ENCODE assay signal across 19 cellular contexts in the genomic region with DNA sequence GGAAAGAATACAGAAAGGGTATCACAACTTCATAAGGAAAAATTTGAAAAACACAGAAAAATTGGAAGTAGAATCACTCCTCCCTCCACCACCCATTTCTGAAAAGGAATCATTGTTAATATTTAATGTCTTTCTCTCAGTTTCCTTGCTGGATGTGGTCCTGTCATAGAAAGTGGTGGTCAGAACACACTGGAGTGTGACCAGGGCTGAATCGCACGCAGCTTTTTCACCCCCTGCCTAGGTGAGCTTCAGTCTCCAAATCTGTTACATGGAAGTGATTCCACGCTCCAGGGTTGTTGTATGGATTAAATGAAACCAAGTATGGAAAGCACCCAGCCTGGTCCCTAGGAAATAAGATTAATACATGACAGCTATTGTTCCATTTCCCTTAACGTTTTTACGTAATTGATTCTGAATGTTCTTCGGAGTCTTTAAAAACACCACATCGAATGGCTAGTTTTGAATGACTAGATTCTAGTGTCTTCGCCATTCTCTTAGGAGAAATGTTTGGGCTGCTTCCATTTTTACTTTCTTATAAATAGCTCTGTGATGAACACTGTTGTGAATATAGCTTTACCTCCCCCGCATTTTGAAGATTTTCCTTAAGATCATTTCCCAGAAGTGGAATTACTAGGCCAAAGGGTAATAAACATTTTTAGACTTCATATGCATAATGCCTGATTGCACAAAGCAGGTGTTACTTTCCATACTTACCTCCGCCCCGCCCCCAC. TPM values are rescaled to one million over a fixed set of nuclear protein-coding genes. Genes with fewer than 3 reads are reported as not detected.
A peak's percentile ranks its signal among the peaks of the same experiment; 100 is the strongest.
DNase-seq lines count a peak whose midpoint lies in the region; ATAC-seq and TF ChIP-seq lines count a peak whose summit lies in the region.
"Had no signal": no experiment of that assay in that cellular context is flagged by ENCODE, and none has a peak within 500 bp of the region (broad histone marks: within the 10 kb centered on the region; RNA-seq: fewer than 3 reads in every experiment).

No MANE protein-coding gene starts in this region.

- dilution Hi-C loops in IMR-90 (cut with HindIII; ENCODE audit: low sequenced_read_pairs, unreplicated experiment), result no loop called here

- no peaks in the 10 kb centered on the region for H3K36me3 Mint-ChIP-seq in endothelial cell (ENCODE audit: low read depth, unreplicated experiment)
- H3K36me3 Mint-ChIP-seq in activated CD8-positive, alpha-beta T cell treated with anti-CD3 and anti-CD28 coated beads, Interleukin-2, amount 10 ng/mL, durations not matched to agents 7 days and 5 days (ENCODE audit: low read depth), result no peaks in the 10 kb centered on the region
- H3K36me3 Mint-ChIP-seq: natural killer cell had no signal

- peak overlapping the region; percentile 73 for H2BK5ac ChIP-seq in IMR-90 (ENCODE audit: low read depth, low read length, poor library complexity, severe bottlenecking)

- peak overlapping the region; percentile 74 for H4K91ac ChIP-seq in IMR-90 (ENCODE audit: insufficient read depth, low read depth, low read length)

- peak overlapping the region; percentile 85 for H3K4ac ChIP-seq in IMR-90 (ENCODE audit: low read depth, low read length)

- DNase-seq in IMR-90 (no peak), endothelial cell (ENCODE audit: low spot score) (no peak), omental fat pad (ENCODE audit: low spot score) (no peak), islet precursor cell (no peak), NCI-H1092 (lab: John Stamatoyannopoulos, UW) (no peak)
- DNase-seq in activated CD8-positive, alpha-beta T cell treated with anti-CD3 and anti-CD28 coated beads, Interleukin-2, amount 10 ng/mL, durations not matched to agents 7 days and 5 days, result no peak
- DNase-seq: activated CD4-positive, alpha-beta T cell treated with anti-CD3 and anti-CD28 coated beads, Interleukin-2, amount 50 U/mL, for 4 hours; activated naive CD4-positive, alpha-beta T cell; effector memory CD4-positive, alpha-beta T cell; natural killer cell; NCI-H1930; NCI-H524; posterior cingulate gyrus; stimulated activated naive CD4-positive, alpha-beta T cell had no signal

- H3K4me1 ChIP-seq in IMR-90 (ENCODE audit: control insufficient read depth, insufficient read depth, low read length), result peaks cover 17% of the 10 kb centered on the region
- H3K4me1 ChIP-seq: HAP-1 had no signal

- H3K36me3 ChIP-seq in IMR-90 (ENCODE audit: control insufficient read depth, insufficient read depth, low read length), result no peaks in the 10 kb centered on the region
- H3K36me3 ChIP-seq: HAP-1, tibial nerve had no signal

- H2BK20ac ChIP-seq in IMR-90 (ENCODE audit: low read depth, low read length), result peak overlapping the region; percentile 85

- peak overlapping the region; percentile 0; the same call in 1 of the 2 replicates for H4K5ac ChIP-seq in IMR-90 (ENCODE audit: low read depth, low read length)

- H3K4me1 Mint-ChIP-seq in endothelial cell (ENCODE audit: unreplicated experiment), result peaks cover 44% of the 10 kb centered on the region
- H3K4me1 Mint-ChIP-seq in activated CD8-positive, alpha-beta T cell treated with anti-CD3 and anti-CD28 coated beads, Interleukin-2, amount 10 ng/mL, durations not matched to agents 7 days and 5 days (ENCODE audit: low read depth), result peaks cover 9% of the 10 kb centered on the region

- no peaks in the 10 kb centered on the region for H3K9me3 ChIP-seq in IMR-90 (ENCODE audit: control insufficient read depth, insufficient read depth, low read length)
- H3K9me3 ChIP-seq: HAP-1, tibial nerve had no signal

- no peak overlapping the region for H2AK9ac ChIP-seq in IMR-90 (replicated peaks; ENCODE audit: low read depth, low read length, poor library complexity)

- H2AFZ ChIP-seq in IMR-90 (replicated peaks; ENCODE audit: low read length, poor library complexity), result peak overlapping the region; percentile 79

- in situ Hi-C loops in IMR-90 (cut with MboI; ENCODE audit: low sequenced_read_pairs), result no loop called here

- peaks cover 2% of the 10 kb centered on the region for H3K9me3 Mint-ChIP-seq in endothelial cell (ENCODE audit: unreplicated experiment)
- H3K9me3 Mint-ChIP-seq in activated CD8-positive, alpha-beta T cell treated with anti-CD3 and anti-CD28 coated beads, Interleukin-2, amount 10 ng/mL, durations not matched to agents 7 days and 5 days (ENCODE audit: insufficient read depth), result no peaks in the 10 kb centered on the region
- H3K9me3 Mint-ChIP-seq: natural killer cell had no signal

- peak overlapping the region; percentile 89 for H2BK120ac ChIP-seq in IMR-90 (ENCODE audit: low read depth, low read length)

- BruUV-seq in IMR-90 (replicated peaks; lab: Mats Ljungman, UMichigan), result no TSS peak

- TF ChIP-seq POLR2A in IMR-90 (IDR thresholded peaks at IDR 0.05; ENCODE audit: low read depth, low read length), result no peak

- H3K79me1 ChIP-seq in IMR-90 (ENCODE audit: low read depth in 1 of 2, low read length in 2 of 2), result peaks cover 0 to 16% of the 10 kb centered on the region in 2 experiments; a peak in 2 of 4 replicates

- intact Hi-C loops in IMR-90 (cut with micrococcal nuclease), result no loop called here

- CTCF ChIA-PET in IMR-90 (lab: Yijun Ruan, JAX), result interaction anchor here (0.8 to 1.3 kb wide), 2 partner anchors 60 to 161 kb away, joined by 3 to 4 read pairs; no protein-coding TSS in a partner anchor
- CTCF ChIA-PET in activated CD8-positive, alpha-beta T cell treated with anti-CD3 and anti-CD28 coated beads, Interleukin-2, amount 10 ng/mL, durations not matched to agents 7 days and 5 days (lab: Charles Lee), result interaction anchor here (1.2 kb wide), 1 partner anchor 60 kb away, joined by 3 read pairs; no protein-coding TSS in a partner anchor

- H3K4me3 ChIP-seq in IMR-90 (ENCODE audit: insufficient read depth, low read depth, low read length), result no peak overlapping the region
- H3K4me3 ChIP-seq: HAP-1, tibial nerve had no signal

- no peak overlapping the region for H3K4me3 Mint-ChIP-seq in endothelial cell (ENCODE audit: unreplicated experiment)
- no peak overlapping the region for H3K4me3 Mint-ChIP-seq in activated CD8-positive, alpha-beta T cell treated with anti-CD3 and anti-CD28 coated beads, Interleukin-2, amount 10 ng/mL, durations not matched to agents 7 days and 5 days
- H3K4me3 Mint-ChIP-seq: natural killer cell had no signal

- ATAC-seq in GM19395 (IDR thresholded peaks at IDR 0.05; ENCODE audit: unreplicated experiment) (peak; percentile 66), IMR-90 (ENCODE audit: low read depth) (no peak), omental fat pad (ENCODE audit: low FRiP score) (peak; percentile 40), HG03108 (IDR thresholded peaks at IDR 0.05; ENCODE audit: unreplicated experiment) (no peak)
- ATAC-seq in activated CD8-positive, alpha-beta T cell treated with anti-CD3 and anti-CD28 coated beads, Interleukin-2, amount 10 ng/mL, durations not matched to agents 7 days and 5 days, result no peak
- ATAC-seq: natural killer cell had no signal

- TF ChIP-seq CTCF in IMR-90 (conservative IDR thresholded peaks at IDR 0.05; ENCODE audit: low read depth, low read length) (no peak), endothelial cell (IDR thresholded peaks at IDR 0.05; ENCODE audit: unreplicated experiment) (no peak), omental fat pad (IDR thresholded peaks at IDR 0.05) (no peak)

- H2AK5ac ChIP-seq in IMR-90 (ENCODE audit: low read depth, low read length), result peak overlapping the region; percentile 93; the same call in 1 of the 2 replicates

- no peaks in the 10 kb centered on the region for H3K27me3 ChIP-seq in IMR-90 (ENCODE audit: control insufficient read depth, insufficient read depth, low read length)
- H3K27me3 ChIP-seq: tibial nerve had no signal

- peak overlapping the region; percentile 4 for H3K23ac ChIP-seq in IMR-90 (ENCODE audit: low read depth, low read length)

- WGBS in IMR-90 (ENCODE audit: extremely low coverage in 2 of 2, insufficient read length in 1 of 2), 2 experiments, result 65% methylated on average over 2 of the region's 11 CpGs; no CpG with 5 or more reads in 1 of the 2 experiments

- H3K27me3 Mint-ChIP-seq in endothelial cell (ENCODE audit: unreplicated experiment), result peaks cover 2% of the 10 kb centered on the region
- peaks cover 11% of the 10 kb centered on the region for H3K27me3 Mint-ChIP-seq in activated CD8-positive, alpha-beta T cell treated with anti-CD3 and anti-CD28 coated beads, Interleukin-2, amount 10 ng/mL, durations not matched to agents 7 days and 5 days (ENCODE audit: low read depth)

- H3K9me1 ChIP-seq in IMR-90 (ENCODE audit: insufficient read depth, low read length), result peaks cover 13% of the 10 kb centered on the region

- no peak overlapping the region; the same call in 1 of the 2 replicates for H3K4me2 ChIP-seq in IMR-90 (ENCODE audit: low read depth, low read length)
- H3K4me2 ChIP-seq: KMS-11 had no signal

- no peak overlapping the region; the same call in 1 of the 2 replicates for H3K27ac ChIP-seq in IMR-90 (ENCODE audit: insufficient read depth, low read length)
- H3K27ac ChIP-seq: KMS-11, tibial nerve had no signal

- H3K9ac ChIP-seq in IMR-90 (ENCODE audit: low read depth, low read length), result no peak overlapping the region
- H3K9ac ChIP-seq: KMS-11 had no signal

- H4K20me1 ChIP-seq in IMR-90 (ENCODE audit: insufficient read depth, low read length), result no peaks in the 10 kb centered on the region

- H3K56ac ChIP-seq in IMR-90 (ENCODE audit: extremely low read depth, insufficient read depth, low read length), result no peak overlapping the region

- TF ChIP-seq RAD21 in IMR-90 (IDR thresholded peaks at IDR 0.05; ENCODE audit: low read length), result no peak

- H4K8ac ChIP-seq in IMR-90 (ENCODE audit: low read depth in 2 of 2, low read length in 2 of 2), result peak overlapping the region; percentile 5 to 76; a peak in 1 of 4 replicates

- H2BK15ac ChIP-seq in IMR-90 (ENCODE audit: low read depth, low read length), result peak overlapping the region; percentile 92

- POLR2A ChIA-PET in IMR-90 (lab: Charles Lee; ENCODE audit: unreplicated experiment), result no interaction called here
- POLR2A ChIA-PET in activated CD8-positive, alpha-beta T cell treated with anti-CD3 and anti-CD28 coated beads, Interleukin-2, amount 10 ng/mL, durations not matched to agents 7 days and 5 days (lab: Charles Lee), result interaction anchor here (0.6 kb wide), 1 partner anchor 10 kb away, joined by 4 read pairs; no protein-coding TSS in a partner anchor

- H3K14ac ChIP-seq in IMR-90 (replicated peaks; ENCODE audit: low read depth, low read length), result peak overlapping the region; percentile 61; the same call in 1 of the 2 replicates

- H3K27ac Mint-ChIP-seq in endothelial cell (ENCODE audit: unreplicated experiment), result peak overlapping the region; percentile 48
- no peak overlapping the region for H3K27ac Mint-ChIP-seq in activated CD8-positive, alpha-beta T cell treated with anti-CD3 and anti-CD28 coated beads, Interleukin-2, amount 10 ng/mL, durations not matched to agents 7 days and 5 days
- H3K27ac Mint-ChIP-seq: natural killer cell had no signal

- peak overlapping the region; percentile 57; the same call in 1 of the 2 replicates for H3K18ac ChIP-seq in IMR-90 (ENCODE audit: low read depth, low read length)

RNA-seq across cellular contexts. Expression of a gene that starts 10.9 kb away (rescaled TPM):
- 42.1 and 55.3 TPM in 2 replicates for total RNA-seq in IMR-90 (2012; rRNA removed)
- 48.1 and 61.5 TPM in 2 replicates for polyA plus RNA-seq in IMR-90 (2012; rRNA removed)
- 39.0 and 110 TPM in 2 replicates for polyA plus RNA-seq in IMR-90 (2012; cell fraction: cytosol; rRNA removed)
- 239 and 414 TPM in 2 replicates for polyA plus RNA-seq in IMR-90 (2012; cell fraction: nucleus; rRNA removed; ENCODE audit: low replicate concordance)
- total RNA-seq in endothelial cell (ENCODE audit: unreplicated experiment), result 46.0 TPM
- 10 to 100 TPM in 3 of 4 donors, 1 to 10 TPM in 1; 9.2 to 71.4 (median 41.4) TPM for total RNA-seq in omental fat pad
- total RNA-seq in activated CD8-positive, alpha-beta T cell treated with anti-CD3 and anti-CD28 coated beads, Interleukin-2, amount 10 ng/mL, durations not matched to agents 7 days and 5 days, result 10 to 100 TPM; 26.8 to 27.8 TPM

Comparison
In these comparisons a context has a peak if more than half of its experiments do, and no peak if none do; other contexts are left out.
1. ATAC-seq: peak in GM19395 (single experiment) and omental fat pad (single experiment); none in IMR-90 (single experiment), HG03108 (single experiment) and activated CD8-positive, alpha-beta T cell treated with anti-CD3 and anti-CD28 coated beads, Interleukin-2, amount 10 ng/mL, durations not matched to agents 7 days and 5 days (single experiment).